Comparison of ENCODE assay signal across 21 cellular contexts in genomic region chr13:35957996-35958395, GRCh38.
DNase-seq lines count a peak whose midpoint lies in the region; ATAC-seq, FAIRE-seq and TF ChIP-seq lines count a peak whose summit lies in the region.
"Had no signal": no experiment of that assay in that cellular context is flagged by ENCODE, and none has a peak within 500 bp of the region (broad histone marks: within the 10 kb centered on the region; RNA-seq: fewer than 3 reads in every experiment).

No MANE protein-coding gene starts in this region.

- in situ Hi-C loops in GM12878 (cut with MboI): no loop called here

- no peak for DNase-seq in GM12878 (ENCODE audit: low read depth, low spot score)
- no peak for DNase-seq in lung (ENCODE audit: low spot score)
- DNase-seq in stimulated activated effector memory CD8-positive, alpha-beta T cell treated with anti-CD3 and anti-CD28 coated beads, Interleukin-12 subunit alpha, Interleukin-12 subunit beta, amount 100 ng/mL, for 72 hours (ENCODE audit: low spot score in 2 of 2): no peak
- DNase-seq in pons (ENCODE audit: low spot score): no peak
- no peak for DNase-seq in foreskin fibroblast
- DNase-seq in NOMO-1 treated with DMSO at 0.1 percent for 48 hours (lab: John Stamatoyannopoulos, UW; ENCODE audit: unreplicated experiment): no peak
- DNase-seq: activated CD4-positive, CD25-positive, alpha-beta regulatory T cell; activated CD8-positive, alpha-beta T cell treated with anti-CD3 and anti-CD28 coated beads, Interleukin-2, amount 10 ng/mL, durations not matched to agents 7 days and 5 days; activated T-cell treated with anti-CD3 and anti-CD28 coated beads, Interleukin-2, amount 50 U/mL, for 72 hours; DMS79 treated with DMSO at 0.1 percent for 48 hours; left cardiac atrium; NCI-H1048; NCI-H2029 treated with DMSO at 0.1 percent for 48 hours; NCI-H446; stimulated activated naive CD4-positive, alpha-beta T cell treated with Interleukin-2 at 50 U/mL for 16 hours; T1000 had no signal

- no peaks in the 10 kb centered on the region for H3K27me3 ChIP-seq in ACC112 (ENCODE audit: insufficient read depth, low read length)
- H3K27me3 ChIP-seq in GM12878 (replicated peaks in 1 of 2; ENCODE audit: control insufficient read depth in 2 of 2, insufficient read depth in 2 of 2, low read length in 1 of 2): no peaks in the 10 kb centered on the region
- H3K27me3 ChIP-seq in lung (ENCODE audit: control insufficient read depth, insufficient read depth): no peaks in the 10 kb centered on the region
- H3K27me3 ChIP-seq: neutrophil had no signal

- H3K4me3 Mint-ChIP-seq in stimulated activated effector memory CD8-positive, alpha-beta T cell treated with anti-CD3 and anti-CD28 coated beads, Interleukin-12 subunit alpha, Interleukin-12 subunit beta, amount 100 ng/mL, for 72 hours: no peak overlapping the region
- H3K4me3 Mint-ChIP-seq: activated CD8-positive, alpha-beta T cell treated with anti-CD3 and anti-CD28 coated beads, Interleukin-2, amount 10 ng/mL, durations not matched to agents 7 days and 5 days; activated T-cell treated with anti-CD3 and anti-CD28 coated beads, Interleukin-2, amount 50 U/mL, for 72 hours; CD14-positive monocyte had no signal

- no peak for TF ChIP-seq RAD21 in GM12878 (IDR thresholded peaks at IDR 0.05; ENCODE audit: insufficient read depth, low read depth, low read length)

- H3K4me1 Mint-ChIP-seq in stimulated activated effector memory CD8-positive, alpha-beta T cell treated with anti-CD3 and anti-CD28 coated beads, Interleukin-12 subunit alpha, Interleukin-12 subunit beta, amount 100 ng/mL, for 72 hours: no peaks in the 10 kb centered on the region
- H3K4me1 Mint-ChIP-seq: CD14-positive monocyte had no signal

- 65% methylated on average over 2 of the region's 2 CpGs for WGBS in GM12878 (ENCODE audit: insufficient coverage, insufficient replicate concordance, low lambda C conversion rate, missing lambda C conversion rate)
- 98 to 100% methylated on average over 2 of the region's 2 CpGs for WGBS in lung, 2 donors

- no peak for TF ChIP-seq POLR2A in GM12878 (IDR thresholded peaks at IDR 0.05; ENCODE audit: low read depth, low read length)

- no peak for TF ChIP-seq EP300 in GM12878 (IDR thresholded peaks at IDR 0.05; ENCODE audit: borderline replicate concordance in 1 of 2, control insufficient read depth in 1 of 2, low read depth in 2 of 2, low read length in 2 of 2)

- H3K9me3 ChIP-seq in GM12878 (replicated peaks; ENCODE audit: control insufficient read depth, insufficient read depth, low read length) (no peaks in the 10 kb centered on the region), lung (ENCODE audit: control insufficient read depth in 2 of 2, insufficient read depth in 1 of 2, low read length in 1 of 2) (no peaks in the 10 kb centered on the region)
- H3K9me3 ChIP-seq: neutrophil had no signal

- H3K4me1 ChIP-seq in ACC112 (ENCODE audit: control insufficient read depth, insufficient read depth, low read length, unreplicated experiment) (peaks cover 23% of the 10 kb centered on the region), GM12878 (ENCODE audit: control insufficient read depth, insufficient read depth, low read length) (no peaks in the 10 kb centered on the region), lung (ENCODE audit: control insufficient read depth in 2 of 2, insufficient read depth in 2 of 2, low read length in 2 of 2) (peaks cover 0 to 6% of the 10 kb centered on the region in 2 donors)

- RAD21 ChIA-PET in GM12878 (lab: Charles Lee; ENCODE audit: unreplicated experiment): no interaction called here

- H3K4me2 ChIP-seq in GM12878 (ENCODE audit: control insufficient read depth, insufficient read depth): no peak overlapping the region
- H3K4me2 ChIP-seq: KMS-11 had no signal

- no peak for ATAC-seq in GM12878
- ATAC-seq in lung (ENCODE audit: insufficient read depth, low FRiP score): peak; percentile 54
- peak; percentile 36 for ATAC-seq in stimulated activated effector memory CD8-positive, alpha-beta T cell treated with anti-CD3 and anti-CD28 coated beads, Interleukin-12 subunit alpha, Interleukin-12 subunit beta, amount 100 ng/mL, for 72 hours
- no peak for ATAC-seq in GM19467 (IDR thresholded peaks at IDR 0.05; ENCODE audit: unreplicated experiment)
- ATAC-seq: activated CD8-positive, alpha-beta T cell treated with anti-CD3 and anti-CD28 coated beads, Interleukin-2, amount 10 ng/mL, durations not matched to agents 7 days and 5 days had no signal

- peak overlapping the region; percentile 62 for H3K27ac ChIP-seq in ACC112 (ENCODE audit: low read depth, low read length)
- H3K27ac ChIP-seq in GM12878 (ENCODE audit: control insufficient read depth, insufficient read depth): no peak overlapping the region
- H3K27ac ChIP-seq in lung (ENCODE audit: low read depth in 1 of 2, low read length in 1 of 2): no peak overlapping the region
- H3K27ac ChIP-seq: KMS-11, neutrophil had no signal

- H3K79me2 ChIP-seq in ACC112 (ENCODE audit: control insufficient read depth, insufficient read depth, low read length, unreplicated experiment) (no peaks in the 10 kb centered on the region), GM12878 (ENCODE audit: control insufficient read depth, insufficient read depth, low read length) (no peaks in the 10 kb centered on the region)

- H3K9ac ChIP-seq in GM12878 (ENCODE audit: control insufficient read depth, insufficient read depth, low read length): no peak overlapping the region
- H3K9ac ChIP-seq: KMS-11 had no signal

- POLR2A ChIA-PET in GM12878 (lab: Charles Lee): no interaction called here

- SMC1A ChIA-PET in GM12878 (lab: Charles Lee; ENCODE audit: uncharacterized antibody, unreplicated experiment): no interaction called here

- no peaks in the 10 kb centered on the region for H4K20me1 ChIP-seq in GM12878 (ENCODE audit: control insufficient read depth, insufficient read depth)

- BruUV-seq in GM12878 (replicated peaks; lab: Mats Ljungman, UMichigan): no TSS peak

- H2AFZ ChIP-seq in ACC112 (ENCODE audit: low read length, unreplicated experiment): no peak overlapping the region
- no peak overlapping the region for H2AFZ ChIP-seq in GM12878 (ENCODE audit: control insufficient read depth, low read depth, low read length)

- H3K36me3 ChIP-seq in ACC112 (ENCODE audit: insufficient read depth, low read length) (no peaks in the 10 kb centered on the region), GM12878 (ENCODE audit: control insufficient read depth in 2 of 2, insufficient read depth in 2 of 2, low read length in 1 of 2) (no peaks in the 10 kb centered on the region), lung (ENCODE audit: control insufficient read depth in 2 of 2, insufficient read depth in 2 of 2, low read length in 2 of 2) (no peaks in the 10 kb centered on the region)
- H3K36me3 ChIP-seq: neutrophil had no signal

- no peak overlapping the region for H3K27ac Mint-ChIP-seq in stimulated activated effector memory CD8-positive, alpha-beta T cell treated with anti-CD3 and anti-CD28 coated beads, Interleukin-12 subunit alpha, Interleukin-12 subunit beta, amount 100 ng/mL, for 72 hours
- H3K27ac Mint-ChIP-seq: activated CD8-positive, alpha-beta T cell treated with anti-CD3 and anti-CD28 coated beads, Interleukin-2, amount 10 ng/mL, durations not matched to agents 7 days and 5 days; activated T-cell treated with anti-CD3 and anti-CD28 coated beads, Interleukin-2, amount 50 U/mL, for 72 hours; CD14-positive monocyte had no signal

- no peaks in the 10 kb centered on the region for H3K36me3 Mint-ChIP-seq in stimulated activated effector memory CD8-positive, alpha-beta T cell treated with anti-CD3 and anti-CD28 coated beads, Interleukin-12 subunit alpha, Interleukin-12 subunit beta, amount 100 ng/mL, for 72 hours
- H3K36me3 Mint-ChIP-seq: CD14-positive monocyte had no signal

- no peaks in the 10 kb centered on the region for H3K9me3 Mint-ChIP-seq in stimulated activated effector memory CD8-positive, alpha-beta T cell treated with anti-CD3 and anti-CD28 coated beads, Interleukin-12 subunit alpha, Interleukin-12 subunit beta, amount 100 ng/mL, for 72 hours
- H3K9me3 Mint-ChIP-seq: activated T-cell treated with anti-CD3 and anti-CD28 coated beads, Interleukin-2, amount 50 U/mL, for 72 hours had no signal

- TF ChIP-seq CTCF in GM12878 (IDR thresholded peaks at IDR 0.05 in 2 of 3, conservative IDR thresholded peaks at IDR 0.05 in 1 of 3; ENCODE audit: control insufficient read depth in 2 of 3, extremely low read depth in 1 of 3, insufficient read depth in 1 of 3, low read depth in 3 of 3, low read length in 3 of 3) (no peak), lung (IDR thresholded peaks at IDR 0.05; ENCODE audit: control extremely low read depth, extremely low read depth) (no peak), foreskin fibroblast (IDR thresholded peaks at IDR 0.05; ENCODE audit: low read depth, low read length) (no peak)

- peak; percentile 89 for FAIRE-seq in GM12878 (lab: Jason Lieb, UNC)

- H3K4me3 ChIP-seq in ACC112 (ENCODE audit: low read depth, low read length): no peak overlapping the region
- H3K4me3 ChIP-seq in GM12878: no peak overlapping the region
- H3K4me3 ChIP-seq in lung: no peak overlapping the region
- H3K4me3 ChIP-seq in foreskin fibroblast (ENCODE audit: low read depth in 1 of 2, low read length in 2 of 2): no peak overlapping the region

- CTCF ChIA-PET in GM12878 (lab: Yijun Ruan, JAX): no interaction called here

- intact Hi-C loops in GM12878 (cut with micrococcal nuclease; ENCODE audit: unreplicated experiment): no loop called here

TF ChIP-seq in GM12878, 131 proteins besides CTCF, POLR2A, EP300 and RAD21 (continues in another document):
- TF ChIP-seq, protein P1, sequence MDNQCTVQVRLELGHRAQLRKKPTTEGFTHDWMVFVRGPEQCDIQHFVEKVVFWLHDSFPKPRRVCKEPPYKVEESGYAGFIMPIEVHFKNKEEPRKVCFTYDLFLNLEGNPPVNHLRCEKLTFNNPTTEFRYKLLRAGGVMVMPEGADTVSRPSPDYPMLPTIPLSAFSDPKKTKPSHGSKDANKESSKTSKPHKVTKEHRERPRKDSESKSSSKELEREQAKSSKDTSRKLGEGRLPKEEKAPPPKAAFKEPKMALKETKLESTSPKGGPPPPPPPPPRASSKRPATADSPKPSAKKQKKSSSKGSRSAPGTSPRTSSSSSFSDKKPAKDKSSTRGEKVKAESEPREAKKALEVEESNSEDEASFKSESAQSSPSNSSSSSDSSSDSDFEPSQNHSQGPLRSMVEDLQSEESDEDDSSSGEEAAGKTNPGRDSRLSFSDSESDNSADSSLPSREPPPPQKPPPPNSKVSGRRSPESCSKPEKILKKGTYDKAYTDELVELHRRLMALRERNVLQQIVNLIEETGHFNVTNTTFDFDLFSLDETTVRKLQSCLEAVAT (IDR thresholded peaks at IDR 0.05): no peak
- TF ChIP-seq SMC3 (IDR thresholded peaks at IDR 0.05; ENCODE audit: borderline replicate concordance, low read length): no peak

Comparison
In these comparisons a context has a peak if more than half of its experiments do, and no peak if none do; other contexts are left out.
1. ATAC-seq: peak in lung (single experiment) and stimulated activated effector memory CD8-positive, alpha-beta T cell treated with anti-CD3 and anti-CD28 coated beads, Interleukin-12 subunit alpha, Interleukin-12 subunit beta, amount 100 ng/mL, for 72 hours (single experiment); none in GM12878 (single experiment) and GM19467 (single experiment).